ENCODE assay signal across 12 cellular contexts in genomic region chr10:69363666-69364065, GRCh38. TPM values are rescaled to one million over a fixed set of nuclear protein-coding genes. Genes with fewer than 3 reads are reported as not detected.
A peak's percentile ranks its signal among the peaks of the same experiment; 100 is the strongest.
DNase-seq lines count a peak whose midpoint lies in the region; ATAC-seq and TF ChIP-seq lines count a peak whose summit lies in the region.
"Had no signal": no experiment of that assay in that cellular context is flagged by ENCODE, and none has a peak within 500 bp of the region (broad histone marks: within the 10 kb centered on the region; RNA-seq: fewer than 3 reads in every experiment).

No MANE protein-coding gene starts in this region.

- H3K36me3 ChIP-seq in cardiac muscle cell (peaks cover 24% of the 10 kb centered on the region), hepatocyte (replicated peaks; ENCODE audit: insufficient read depth, low read depth) (no peaks in the 10 kb centered on the region), transverse colon (peaks cover 0 to 6% (median 0%) of the 10 kb centered on the region in 4 donors)

- H3K27ac ChIP-seq in cardiac muscle cell (peak overlapping the region; percentile 51), hepatocyte (peak overlapping the region; percentile 48), transverse colon (no peak overlapping the region)
- H3K27ac ChIP-seq: parathyroid adenoma had no signal

- no peaks in the 10 kb centered on the region for H3K27me3 Mint-ChIP-seq in type B pancreatic cell
- H3K27me3 Mint-ChIP-seq in activated T-cell treated with anti-CD3 and anti-CD28 coated beads, Interleukin-2, amount 50 U/mL, for 4 hours (ENCODE audit: low read depth) = no peaks in the 10 kb centered on the region

- H3K27ac Mint-ChIP-seq in type B pancreatic cell = no peak overlapping the region

- H3K4me3 Mint-ChIP-seq in type B pancreatic cell = peak overlapping the region; percentile 15
- no peak overlapping the region for H3K4me3 Mint-ChIP-seq in activated T-cell treated with anti-CD3 and anti-CD28 coated beads, Interleukin-2, amount 50 U/mL, for 4 hours

- no peak for TF ChIP-seq EP300 in transverse colon (IDR thresholded peaks at IDR 0.05; ENCODE audit: low read depth)

- H2AFZ ChIP-seq in hepatocyte = no peak overlapping the region
- H2AFZ ChIP-seq: parathyroid adenoma had no signal

- H3K4me2 ChIP-seq in hepatocyte = no peak overlapping the region

- H3K4me1 ChIP-seq in cardiac muscle cell (ENCODE audit: low read depth) = peaks cover 24% of the 10 kb centered on the region
- peaks cover 32% of the 10 kb centered on the region for H3K4me1 ChIP-seq in hepatocyte (ENCODE audit: insufficient read depth)
- peaks cover 23 to 41% (median 39%) of the 10 kb centered on the region in 4 donors for H3K4me1 ChIP-seq in transverse colon
- H3K4me1 ChIP-seq: parathyroid adenoma had no signal

- H3K9me3 ChIP-seq in cardiac muscle cell (ENCODE audit: low read depth) (no peaks in the 10 kb centered on the region), hepatocyte (ENCODE audit: low read depth) (no peaks in the 10 kb centered on the region), transverse colon (no peaks in the 10 kb centered on the region)
- H3K9me3 ChIP-seq: upper lobe of right lung had no signal

- H3K4me1 Mint-ChIP-seq in type B pancreatic cell (ENCODE audit: unreplicated experiment) = peaks cover 25% of the 10 kb centered on the region
- H3K4me1 Mint-ChIP-seq in activated T-cell treated with anti-CD3 and anti-CD28 coated beads, Interleukin-2, amount 50 U/mL, for 4 hours (ENCODE audit: low read depth) = peaks cover 49% of the 10 kb centered on the region

- H4K20me1 ChIP-seq in hepatocyte (ENCODE audit: insufficient read depth, poor library complexity, severe bottlenecking) = no peaks in the 10 kb centered on the region

- WGBS in hepatocyte (ENCODE audit: low lambda C conversion rate, missing lambda C conversion rate) = 58% methylated on average over 5 of the region's 5 CpGs
- 88 to 91% methylated on average over 5 of the region's 5 CpGs for WGBS in transverse colon (ENCODE audit: low coverage in 1 of 2), 2 donors

- in situ Hi-C loops in transverse colon (cut with MboI; ENCODE audit: low pct_ligation_motif_present in 1 of 4, low pct_unique_long_range_greater_than_20kb in 1 of 4, low sequenced_read_pairs in 3 of 4) = no loop called here

- TF ChIP-seq CTCF in cardiac muscle cell (IDR thresholded peaks at IDR 0.05; ENCODE audit: low read depth, low read length) = no peak
- no peak for TF ChIP-seq CTCF in hepatocyte (IDR thresholded peaks at IDR 0.05; ENCODE audit: poor library complexity)
- TF ChIP-seq CTCF in type B pancreatic cell (conservative IDR thresholded peaks at IDR 0.05) = no peak
- TF ChIP-seq CTCF in transverse colon (IDR thresholded peaks at IDR 0.05) = no peak

- H3K27me3 ChIP-seq in cardiac muscle cell (no peaks in the 10 kb centered on the region), hepatocyte (no peaks in the 10 kb centered on the region), transverse colon (no peaks in the 10 kb centered on the region)
- H3K27me3 ChIP-seq: upper lobe of right lung had no signal

- TF ChIP-seq POLR2A in transverse colon (IDR thresholded peaks at IDR 0.05) = no peak

- intact Hi-C loops in Right ventricle myocardium inferior (cut with DNase I) (loop anchor here (5.0 kb wide), 1 partner anchor 46 kb away; no protein-coding TSS in a partner anchor), transverse colon (cut with DNase I; ENCODE audit: low total_unique reads) (loop anchor here (5.0 kb wide), 1 partner anchor 46 kb away; no protein-coding TSS in a partner anchor)

- H3K9me2 ChIP-seq in hepatocyte (replicated peaks; ENCODE audit: insufficient read depth) = no peaks in the 10 kb centered on the region

- H3K4me3 ChIP-seq in cardiac muscle cell = no peak overlapping the region
- H3K4me3 ChIP-seq in hepatocyte = no peak overlapping the region
- no peak overlapping the region for H3K4me3 ChIP-seq in transverse colon
- H3K4me3 ChIP-seq: upper lobe of right lung had no signal

- no peaks in the 10 kb centered on the region for H3K9me3 Mint-ChIP-seq in type B pancreatic cell
- H3K9me3 Mint-ChIP-seq in activated T-cell treated with anti-CD3 and anti-CD28 coated beads, Interleukin-2, amount 50 U/mL, for 4 hours = no peaks in the 10 kb centered on the region

- DNase-seq in cardiac muscle cell (ENCODE audit: low read depth in 1 of 2, low spot score in 1 of 2) (no peak), Right ventricle myocardium inferior (ENCODE audit: missing footprints) (no peak), amniotic epithelial cell (ENCODE audit: low read depth) (peak; percentile 60), hepatocyte (ENCODE audit: low spot score) (no peak), type B pancreatic cell (ENCODE audit: extremely low spot score, unreplicated experiment) (no peak), transverse colon (no peak), occipital lobe (lab: John Stamatoyannopoulos, UW) (no peak)
- no peak for DNase-seq in activated T-cell treated with anti-CD3 and anti-CD28 coated beads, Interleukin-2, amount 50 U/mL, for 4 hours
- DNase-seq: amygdala, SHP77, upper lobe of right lung had no signal

- H3K36me3 Mint-ChIP-seq in type B pancreatic cell = no peaks in the 10 kb centered on the region
- H3K36me3 Mint-ChIP-seq in activated T-cell treated with anti-CD3 and anti-CD28 coated beads, Interleukin-2, amount 50 U/mL, for 4 hours (ENCODE audit: insufficient read depth) = peaks cover 36% of the 10 kb centered on the region

- no peak for ATAC-seq in Right ventricle myocardium inferior
- ATAC-seq in activated T-cell treated with anti-CD3 and anti-CD28 coated beads, Interleukin-2, amount 50 U/mL, for 4 hours = no peak
- ATAC-seq: upper lobe of right lung had no signal

- H3K79me2 ChIP-seq in hepatocyte = no peaks in the 10 kb centered on the region

RNA-seq across cellular contexts. Expression of gene TACR2, which starts 53.1 kb away (rescaled TPM):
- total RNA-seq in cardiac muscle cell = not detected in 2 replicates
- polyA plus RNA-seq in cardiac muscle cell = 0.26 and 0.53 TPM in 2 replicates
- total RNA-seq in Right ventricle myocardium inferior = 0.19 TPM
- 0.07 TPM in 1 of 2 replicates, not detected in the other for total RNA-seq in hepatocyte
- 0.63 TPM in 1 of 2 replicates, not detected in the other for polyA plus RNA-seq in hepatocyte
- total RNA-seq in type B pancreatic cell (ENCODE audit: low replicate concordance) = not detected in 2 replicates
- total RNA-seq in activated T-cell treated with anti-CD3 and anti-CD28 coated beads, Interleukin-2, amount 50 U/mL, for 4 hours = under 1 TPM in 1 of 3 donors, not detected in 2; 0.11 TPM
- total RNA-seq in transverse colon = 100 to 1,000 TPM in 2 of 4 donors, 10 to 100 TPM in 2; 18.9 to 241 (median 78.9) TPM
- total RNA-seq in occipital lobe = 0.47 TPM

Comparison
In these comparisons a context has a peak if more than half of its experiments do, and no peak if none do; other contexts are left out.
1. H3K27ac ChIP-seq: peak in cardiac muscle cell (single experiment) and hepatocyte (single experiment); none in transverse colon (0 of 4).
2. RNA of gene TACR2, which starts 53.1 kb away (total RNA-seq): 18.9 to 241 TPM in transverse colon; 0.47 TPM in occipital lobe (single experiment), 0.19 TPM in Right ventricle myocardium inferior (single experiment), not detected in type B pancreatic cell, 0.11 TPM in activated T-cell treated with anti-CD3 and anti-CD28 coated beads, Interleukin-2, amount 50 U/mL, for 4 hours, 0.07 TPM in hepatocyte and not detected in cardiac muscle cell; every median in the first group is over 10 times any median in the second.